25 cellular contexts compared by ENCODE assay signal in the genomic region with DNA sequence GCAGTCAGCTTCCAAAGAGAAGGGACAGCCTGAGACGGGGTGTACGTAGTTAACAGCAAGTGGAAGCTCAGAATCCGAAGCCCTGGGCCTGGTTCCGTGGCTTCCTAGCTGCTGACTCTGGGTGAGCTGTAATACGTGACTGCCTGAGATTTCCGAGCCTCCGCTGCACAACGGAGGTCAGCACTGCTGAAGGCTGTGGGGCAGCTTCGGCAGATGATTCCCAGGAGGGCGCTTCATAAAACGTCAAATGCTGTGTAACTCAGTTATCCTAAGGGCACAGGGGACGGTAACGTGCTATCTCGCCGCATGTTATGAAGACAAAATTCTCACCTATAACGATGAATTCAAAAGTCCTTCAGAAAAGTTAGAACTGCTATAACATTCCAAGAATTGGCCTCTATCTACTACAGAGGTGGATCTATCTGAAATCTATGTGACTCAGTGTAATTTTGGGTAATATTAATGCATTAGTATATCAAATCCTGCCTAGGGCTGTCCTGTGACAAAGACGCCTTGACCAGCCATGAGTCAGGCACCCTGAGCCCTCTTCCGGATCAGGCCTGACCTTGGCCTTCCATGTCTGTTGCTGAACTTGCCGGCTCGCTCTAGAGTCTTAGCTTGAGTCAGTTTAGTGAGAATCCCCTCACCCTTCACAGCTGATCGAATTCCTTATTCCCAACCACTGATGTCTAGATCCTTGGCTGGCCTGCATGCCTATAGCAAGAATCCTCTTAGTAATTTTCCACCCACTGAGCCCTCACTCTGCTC. TPM values are rescaled to one million over a fixed set of nuclear protein-coding genes. Genes with fewer than 3 reads are reported as not detected.
DNase-seq lines count a peak whose midpoint lies in the region; ATAC-seq and TF ChIP-seq lines count a peak whose summit lies in the region.
"Had no signal": no experiment of that assay in that cellular context is flagged by ENCODE, and none has a peak within 500 bp of the region (broad histone marks: within the 10 kb centered on the region; RNA-seq: fewer than 3 reads in every experiment).

No MANE protein-coding gene starts in this region.

- H3K9me3 ChIP-seq in SJCRH30 (replicated peaks): no peaks in the 10 kb centered on the region
- no peaks in the 10 kb centered on the region for H3K9me3 ChIP-seq in neural progenitor cell (ENCODE audit: low read depth)
- H3K9me3 ChIP-seq: heart left ventricle, vagina had no signal

- H3K4me1 ChIP-seq in SJCRH30: peaks cover 28% of the 10 kb centered on the region
- no peaks in the 10 kb centered on the region for H3K4me1 ChIP-seq in neural progenitor cell
- no peaks in the 10 kb centered on the region for H3K4me1 ChIP-seq in foreskin keratinocyte
- H3K4me1 ChIP-seq: parathyroid adenoma, vagina had no signal

- H4K20me1 ChIP-seq in neural progenitor cell (ENCODE audit: low read depth): no peaks in the 10 kb centered on the region

- H3K27me3 ChIP-seq in SJCRH30: no peaks in the 10 kb centered on the region
- no peaks in the 10 kb centered on the region for H3K27me3 ChIP-seq in neural progenitor cell
- no peaks in the 10 kb centered on the region for H3K27me3 ChIP-seq in foreskin keratinocyte
- H3K27me3 ChIP-seq: heart left ventricle, vagina had no signal

- peak overlapping the region; percentile 55 for H3K27ac Mint-ChIP-seq in activated naive CD4-positive, alpha-beta T cell treated with anti-CD3 and anti-CD28 coated beads, Interleukin-2, amount 50 U/mL, for 24 hours
- H3K27ac Mint-ChIP-seq in immature natural killer cell (peak overlapping the region in 5 of 6 donors; percentile 22 to 73 (median 29)), neural progenitor cell (no peak overlapping the region)
- H3K27ac Mint-ChIP-seq in stimulated activated memory B cell treated with anti-CD40 and anti-IgM and Interleukin-4, amounts not matched to agents 10 μg/mL and 1 μg/mL and 100 μg/mL, for 72 hours: peak overlapping the region; percentile 24

- no peaks in the 10 kb centered on the region for H3K9me3 Mint-ChIP-seq in activated naive CD4-positive, alpha-beta T cell treated with anti-CD3 and anti-CD28 coated beads, Interleukin-2, amount 50 U/mL, for 24 hours
- no peaks in the 10 kb centered on the region for H3K9me3 Mint-ChIP-seq in immature natural killer cell
- no peaks in the 10 kb centered on the region for H3K9me3 Mint-ChIP-seq in stimulated activated memory B cell treated with anti-CD40 and anti-IgM and Interleukin-4, amounts not matched to agents 10 μg/mL and 1 μg/mL and 100 μg/mL, for 72 hours
- H3K9me3 Mint-ChIP-seq in neural progenitor cell: no peaks in the 10 kb centered on the region
- H3K9me3 Mint-ChIP-seq: endodermal cell had no signal

- H3K4me2 ChIP-seq in neural progenitor cell: no peak overlapping the region

- H3F3A ChIP-seq in neural progenitor cell (ENCODE audit: low read depth): no peaks in the 10 kb centered on the region

- H3K79me2 ChIP-seq in neural progenitor cell (ENCODE audit: low read depth): no peaks in the 10 kb centered on the region
- H3K79me2 ChIP-seq: parathyroid adenoma had no signal

- DNase-seq in activated naive CD4-positive, alpha-beta T cell (lab: John Stamatoyannopoulos, UW): no peak
- no peak for DNase-seq in SJCRH30
- no peak for DNase-seq in immature natural killer cell
- DNase-seq in neural progenitor cell (ENCODE audit: low spot score): no peak
- no peak for DNase-seq in foreskin keratinocyte
- DNase-seq in Right ventricle myocardium superior: no peak
- DNase-seq: activated CD4-positive, CD25-positive, alpha-beta regulatory T cell treated with anti-CD3 and anti-CD28 coated beads, Interleukin-2, amount 50 U/mL, for 72 hours; activated CD8-positive, alpha-beta memory T cell treated with anti-CD3 and anti-CD28 coated beads, Interleukin-2, amount 50 U/mL, for 4 hours; activated gamma-delta T cell treated with Interleukin-2 at 50 U/mL for 16 hours; C1 segment of cervical spinal cord; endodermal cell; heart left ventricle; NCI-H1694 treated with DMSO at 0.1 percent for 48 hours; NCI-H226; stimulated activated CD4-positive, alpha-beta T cell treated with anti-CD3 and anti-CD28 coated beads, Interleukin-4, amount 100 ng/mL, for 1 hour; T-helper 9 cell had no signal

- H2AFZ ChIP-seq in neural progenitor cell (replicated peaks): no peak overlapping the region
- H2AFZ ChIP-seq: parathyroid adenoma had no signal

- H3K27me3 Mint-ChIP-seq in activated naive CD4-positive, alpha-beta T cell treated with anti-CD3 and anti-CD28 coated beads, Interleukin-2, amount 50 U/mL, for 24 hours: no peaks in the 10 kb centered on the region
- H3K27me3 Mint-ChIP-seq in immature natural killer cell (ENCODE audit: low read depth in 3 of 3) (peaks cover 0 to 4% (median 3%) of the 10 kb centered on the region in 3 donors), neural progenitor cell (ENCODE audit: insufficient read depth, low read depth) (peaks cover 2% of the 10 kb centered on the region)
- H3K27me3 Mint-ChIP-seq in stimulated activated memory B cell treated with anti-CD40 and anti-IgM and Interleukin-4, amounts not matched to agents 10 μg/mL and 1 μg/mL and 100 μg/mL, for 72 hours: no peaks in the 10 kb centered on the region

- TF ChIP-seq CTCF in neural progenitor cell (IDR thresholded peaks at IDR 0.05) (no peak), foreskin keratinocyte (conservative IDR thresholded peaks at IDR 0.05) (no peak)

- H3K36me3 ChIP-seq in SJCRH30: peaks cover 71% of the 10 kb centered on the region
- H3K36me3 ChIP-seq in neural progenitor cell: peaks cover 3% of the 10 kb centered on the region

- H3K4me1 Mint-ChIP-seq in activated naive CD4-positive, alpha-beta T cell treated with anti-CD3 and anti-CD28 coated beads, Interleukin-2, amount 50 U/mL, for 24 hours: peaks cover 25% of the 10 kb centered on the region
- H3K4me1 Mint-ChIP-seq in immature natural killer cell: peaks cover 14 to 26% of the 10 kb centered on the region in 2 donors
- H3K4me1 Mint-ChIP-seq in stimulated activated memory B cell treated with anti-CD40 and anti-IgM and Interleukin-4, amounts not matched to agents 10 μg/mL and 1 μg/mL and 100 μg/mL, for 72 hours: peaks cover 20% of the 10 kb centered on the region
- no peaks in the 10 kb centered on the region for H3K4me1 Mint-ChIP-seq in neural progenitor cell

- H3K27ac ChIP-seq in SJCRH30: peak overlapping the region; percentile 86
- no peak overlapping the region for H3K27ac ChIP-seq in neural progenitor cell
- H3K27ac ChIP-seq in foreskin keratinocyte: no peak overlapping the region
- H3K27ac ChIP-seq: heart left ventricle, HL-60, parathyroid adenoma, vagina had no signal

- no peak for ATAC-seq in stimulated activated memory B cell treated with anti-CD40 and anti-IgM and Interleukin-4, amounts not matched to agents 10 μg/mL and 1 μg/mL and 100 μg/mL, for 72 hours
- ATAC-seq in foreskin keratinocyte: no peak
- ATAC-seq in Right ventricle myocardium superior (ENCODE audit: poor library complexity): no peak
- ATAC-seq: HCT116, heart left ventricle, SK-N-SH treated with all-trans-retinoic acid at 6 μM for 48 hours had no signal

- no peak overlapping the region for H3K9ac ChIP-seq in neural progenitor cell
- H3K9ac ChIP-seq: parathyroid adenoma had no signal

- H3K36me3 Mint-ChIP-seq in activated naive CD4-positive, alpha-beta T cell treated with anti-CD3 and anti-CD28 coated beads, Interleukin-2, amount 50 U/mL, for 24 hours: peaks cover 36% of the 10 kb centered on the region
- H3K36me3 Mint-ChIP-seq in immature natural killer cell (peaks cover 59 to 87% (median 62%) of the 10 kb centered on the region in 3 donors), neural progenitor cell (peaks cover 35% of the 10 kb centered on the region)
- peaks cover 77% of the 10 kb centered on the region for H3K36me3 Mint-ChIP-seq in stimulated activated memory B cell treated with anti-CD40 and anti-IgM and Interleukin-4, amounts not matched to agents 10 μg/mL and 1 μg/mL and 100 μg/mL, for 72 hours

- H3K4me3 ChIP-seq in SJCRH30: no peak overlapping the region
- no peak overlapping the region for H3K4me3 ChIP-seq in neural progenitor cell
- H3K4me3 ChIP-seq: heart left ventricle, lung, skin epidermis, vagina had no signal

- H3K4me3 Mint-ChIP-seq in activated naive CD4-positive, alpha-beta T cell treated with anti-CD3 and anti-CD28 coated beads, Interleukin-2, amount 50 U/mL, for 24 hours: no peak overlapping the region
- H3K4me3 Mint-ChIP-seq in immature natural killer cell (no peak overlapping the region), neural progenitor cell (no peak overlapping the region)
- no peak overlapping the region for H3K4me3 Mint-ChIP-seq in stimulated activated memory B cell treated with anti-CD40 and anti-IgM and Interleukin-4, amounts not matched to agents 10 μg/mL and 1 μg/mL and 100 μg/mL, for 72 hours
- H3K4me3 Mint-ChIP-seq: endodermal cell had no signal

- intact Hi-C loops in Right ventricle myocardium superior (cut with DNase I): loop anchor here (10.0 kb wide), 1 partner anchor 175 kb away; no protein-coding TSS in a partner anchor

RNA-seq across cellular contexts. Expression of gene MARF1, which starts 43.5 kb away (rescaled TPM):
- 21.5 and 25.2 TPM in 2 replicates for total RNA-seq in SJCRH30 (2014; rRNA removed; shearing (Covaris generic))
- polyA plus RNA-seq in immature natural killer cell: 10 to 100 TPM in 1 of 3 donors, 1 to 10 TPM in 2; 3.0 to 13.3 (median 4.0) TPM
- total RNA-seq in neural progenitor cell (ENCODE audit: low replicate concordance): 11.9 and 13.4 TPM in 2 replicates
- 16.9 and 18.4 TPM in 2 replicates for total RNA-seq in foreskin keratinocyte
- 6.8 TPM in 2 replicates for polyA plus RNA-seq in foreskin keratinocyte
- total RNA-seq in Right ventricle myocardium superior: 45.2 TPM

RNA-seq across cellular contexts. Expression of gene NDE1, which starts 50.6 kb away (rescaled TPM):
- total RNA-seq in SJCRH30 (2014; rRNA removed; shearing (Covaris generic)): 92.8 and 95.6 TPM in 2 replicates
- polyA plus RNA-seq in immature natural killer cell: 10 to 100 TPM in 2 of 3 donors, 1 to 10 TPM in 1; 3.8 to 55.1 (median 16.8) TPM
- total RNA-seq in neural progenitor cell (ENCODE audit: low replicate concordance): 85.3 and 88.1 TPM in 2 replicates
- 66.5 and 74.9 TPM in 2 replicates for total RNA-seq in foreskin keratinocyte
- 23.4 and 28.4 TPM in 2 replicates for polyA plus RNA-seq in foreskin keratinocyte
- total RNA-seq in Right ventricle myocardium superior: 12.6 TPM
